15 cellular contexts compared by ENCODE assay signal in the genomic region with DNA sequence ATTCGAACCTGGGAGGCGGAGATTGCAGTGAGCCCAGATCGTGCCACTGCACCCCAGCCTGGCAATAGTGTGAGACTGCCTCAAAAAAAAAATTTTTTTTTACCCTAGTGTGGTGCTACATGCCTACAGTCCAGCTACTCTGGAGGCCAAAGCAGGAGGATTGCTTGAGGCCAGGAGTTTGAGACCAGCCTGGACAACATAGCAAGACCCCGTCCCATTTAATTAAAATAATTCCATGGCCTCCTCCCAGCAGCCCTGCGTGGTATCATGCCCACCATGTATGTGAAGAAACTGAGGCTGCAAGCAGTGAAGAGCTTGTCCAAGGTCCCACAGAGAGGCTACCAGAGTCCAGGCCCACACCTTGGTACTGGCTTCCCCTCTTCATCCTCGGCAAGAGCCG. TPM values are rescaled to one million over a fixed set of nuclear protein-coding genes. Genes with fewer than 3 reads are reported as not detected.
A peak's percentile ranks its signal among the peaks of the same experiment; 100 is the strongest.
DNase-seq lines count a peak whose midpoint lies in the region; ATAC-seq and TF ChIP-seq lines count a peak whose summit lies in the region.
"Had no signal": no experiment of that assay in that cellular context is flagged by ENCODE, and none has a peak within 500 bp of the region (broad histone marks: within the 10 kb centered on the region; RNA-seq: fewer than 3 reads in every experiment).

No MANE protein-coding gene starts in this region.

- peak overlapping the region in 9 of 11 experiments; percentile 42 to 85 (median 76); a peak in 17 of 22 replicates for H3K27ac ChIP-seq in BLaER1 treated with 17β-estradiol and CSF1 and Interleukin-3, amounts not matched to agents 10 nM and 100 nM
- peak overlapping the region; percentile 78 to 87 for H3K27ac ChIP-seq in prostate gland
- H3K27ac ChIP-seq: C4-2B, psoas muscle had no signal

- H3K79me2 ChIP-seq in Loucy (ENCODE audit: insufficient read depth, low read length), result peaks cover 9% of the 10 kb centered on the region; the same call in 1 of the 2 replicates

- no peaks in the 10 kb centered on the region for H3K27me3 Mint-ChIP-seq in MCF 10A (ENCODE audit: insufficient read depth, unreplicated experiment)

- peak overlapping the region; percentile 75 for H3K27ac Mint-ChIP-seq in MCF 10A (ENCODE audit: low read depth, unreplicated experiment)

- TF ChIP-seq POLR2A in prostate gland (IDR thresholded peaks at IDR 0.05) (no peak), erythroblast (IDR thresholded peaks at IDR 0.05; ENCODE audit: low read length) (no peak)

- no peaks in the 10 kb centered on the region for H3K9me3 Mint-ChIP-seq in MCF 10A (ENCODE audit: unreplicated experiment)

- peaks cover 0 to 58% (median 19%) of the 10 kb centered on the region in 11 experiments; a peak in 14 of 22 replicates for H4K20me1 ChIP-seq in BLaER1 treated with 17β-estradiol and CSF1 and Interleukin-3, amounts not matched to agents 10 nM and 100 nM
- H4K20me1 ChIP-seq in Loucy (ENCODE audit: insufficient read depth, low read length, poor library complexity, severe bottlenecking), result no peaks in the 10 kb centered on the region

- H3K27me3 ChIP-seq in BLaER1 treated with 17β-estradiol and CSF1 and Interleukin-3, amounts not matched to agents 10 nM and 100 nM, result no peaks in the 10 kb centered on the region
- H3K27me3 ChIP-seq in Loucy (ENCODE audit: insufficient read depth, low read length, poor library complexity, severe bottlenecking) (no peaks in the 10 kb centered on the region), prostate gland (replicated peaks; ENCODE audit: insufficient read depth) (no peaks in the 10 kb centered on the region)

- CTCF ChIA-PET in MCF 10A (lab: Yijun Ruan, JAX), result interaction anchor here (0.6 to 2.7 kb wide), 3 partner anchors 27 to 200 kb away, joined by 3 to 10 read pairs (median 5); no protein-coding TSS in a partner anchor

- peaks cover 39 to 71% (median 65%) of the 10 kb centered on the region in 10 experiments for H3K4me1 ChIP-seq in BLaER1 treated with 17β-estradiol and CSF1 and Interleukin-3, amounts not matched to agents 10 nM and 100 nM
- peaks cover 32% of the 10 kb centered on the region for H3K4me1 ChIP-seq in Loucy (ENCODE audit: insufficient read depth, low read length, poor library complexity, severe bottlenecking)
- H3K4me1 ChIP-seq in prostate gland (replicated peaks), result peaks cover 4% of the 10 kb centered on the region
- H3K4me1 ChIP-seq: psoas muscle had no signal

- no peaks in the 10 kb centered on the region for H3F3A ChIP-seq in Loucy (ENCODE audit: low read depth)

- intact Hi-C loops in MCF 10A (cut with micrococcal nuclease), result no loop called here
- intact Hi-C loops in prostate gland (cut with DNase I), result no loop called here

- no peak overlapping the region for H3K4me3 Mint-ChIP-seq in MCF 10A (ENCODE audit: unreplicated experiment)

- no peak overlapping the region for H3K4me3 ChIP-seq in BLaER1 treated with 17β-estradiol and CSF1 and Interleukin-3, amounts not matched to agents 10 nM and 100 nM
- H3K4me3 ChIP-seq in Loucy (ENCODE audit: low read length, poor library complexity, severe bottlenecking) (no peak overlapping the region), prostate gland (no peak overlapping the region)
- H3K4me3 ChIP-seq: psoas muscle had no signal

- peak overlapping the region in 10 of 11 experiments; percentile 67 to 90 (median 84); a peak in 19 of 22 replicates for H3K4me2 ChIP-seq in BLaER1 treated with 17β-estradiol and CSF1 and Interleukin-3, amounts not matched to agents 10 nM and 100 nM
- H3K4me2 ChIP-seq in Loucy (ENCODE audit: low read depth, low read length, poor library complexity, severe bottlenecking), result no peak overlapping the region

- H3K9ac ChIP-seq in BLaER1 treated with 17β-estradiol and CSF1 and Interleukin-3, amounts not matched to agents 10 nM and 100 nM, result peak overlapping the region in 10 of 11 experiments; percentile 39 to 73 (median 62); a peak in 11 of 22 replicates
- peak overlapping the region; percentile 46 for H3K9ac ChIP-seq in Loucy (ENCODE audit: low read depth, low read length, poor library complexity, severe bottlenecking)

- DNase-seq in MCF 10A (ENCODE audit: unreplicated experiment) (no peak), prostate gland (ENCODE audit: low spot score) (no peak), erythroblast (lab: John Stamatoyannopoulos, UW) (no peak), C1 segment of cervical spinal cord (lab: John Stamatoyannopoulos, UW) (no peak), NCI-H1694 (lab: John Stamatoyannopoulos, UW) (no peak)
- DNase-seq: activated CD8-positive, alpha-beta memory T cell treated with anti-CD3 and anti-CD28 coated beads, Interleukin-2, amount 50 U/mL, for 4 hours; IMR-90; NCI-H1417; NCI-H510A; psoas muscle; stimulated activated CD8-positive, alpha-beta memory T cell treated with anti-CD3 and anti-CD28 coated beads, Interleukin-4, amount 100 ng/mL, for 48 hours had no signal

- WGBS in prostate gland, result 88% methylated on average over 7 of the region's 7 CpGs

- peaks cover 13 to 37% (median 25%) of the 10 kb centered on the region in 11 experiments; a peak in 21 of 22 replicates for H3K36me3 ChIP-seq in BLaER1 treated with 17β-estradiol and CSF1 and Interleukin-3, amounts not matched to agents 10 nM and 100 nM
- H3K36me3 ChIP-seq in Loucy (ENCODE audit: insufficient read depth, low read length) (no peaks in the 10 kb centered on the region), prostate gland (no peaks in the 10 kb centered on the region)

- ATAC-seq in HG02840 (IDR thresholded peaks at IDR 0.05; ENCODE audit: low FRiP score, unreplicated experiment), result no peak

- no peak for TF ChIP-seq CTCF in Loucy (conservative IDR thresholded peaks at IDR 0.05; ENCODE audit: low read length)
- TF ChIP-seq CTCF in MCF 10A (IDR thresholded peaks at IDR 0.05; ENCODE audit: unreplicated experiment), result no peak
- TF ChIP-seq CTCF in prostate gland (IDR thresholded peaks at IDR 0.05), result no peak

- peaks cover 24% of the 10 kb centered on the region for H3K36me3 Mint-ChIP-seq in MCF 10A (ENCODE audit: insufficient read depth, unreplicated experiment)

- POLR2A ChIA-PET in MCF 10A (lab: Yijun Ruan, JAX), result interaction anchor here (0.8 to 4.8 kb wide), 3 partner anchors 9 to 217 kb away, joined by 3 to 40 read pairs (median 26); a partner anchor contains a TSS

- peaks cover 28% of the 10 kb centered on the region for H3K4me1 Mint-ChIP-seq in MCF 10A (ENCODE audit: insufficient read depth, unreplicated experiment)

- no peak overlapping the region for H2AFZ ChIP-seq in Loucy (ENCODE audit: low read length)

- no TSS peak for BruUV-seq in MCF 10A (replicated peaks; lab: Mats Ljungman, UMichigan)

- no peaks in the 10 kb centered on the region for H3K9me2 ChIP-seq in Loucy (replicated peaks; ENCODE audit: low read depth, low read length)

- no peaks in the 10 kb centered on the region for H3K9me3 ChIP-seq in BLaER1 treated with 17β-estradiol and CSF1 and Interleukin-3, amounts not matched to agents 10 nM and 100 nM (replicated peaks in 1 of 11)
- no peaks in the 10 kb centered on the region for H3K9me3 ChIP-seq in Loucy (ENCODE audit: insufficient read depth, low read depth, low read length)
- no peaks in the 10 kb centered on the region for H3K9me3 ChIP-seq in prostate gland
- H3K9me3 ChIP-seq: psoas muscle had no signal

RNA-seq across cellular contexts. Expression of a gene that starts 19.4 kb away (rescaled TPM):
- 0.70 and 2.0 TPM in 2 replicates for total RNA-seq in MCF 10A (2022)
- 10 to 100 TPM; 36.4 to 50.9 TPM for total RNA-seq in prostate gland

RNA-seq across cellular contexts. Expression of a gene that starts 19.4 kb away (rescaled TPM):
- total RNA-seq in MCF 10A (2022) (30.9 and 31.6 TPM in 2 replicates), prostate gland (10 to 100 TPM; 78.2 to 78.8 TPM)

RNA-seq across cellular contexts. Expression of a gene that starts 19.6 kb away (rescaled TPM):
- total RNA-seq in MCF 10A (2022) (3.8 and 5.7 TPM in 2 replicates), prostate gland (10 to 100 TPM; 13.1 to 24.1 TPM)

RNA-seq across cellular contexts. Expression of a gene that starts 46.0 kb away (rescaled TPM):
- total RNA-seq in MCF 10A (2022) (12.0 and 16.9 TPM in 2 replicates), prostate gland (10 to 100 TPM; 26.6 to 27.3 TPM)

RNA-seq across cellular contexts. Expression of a gene that starts 46.1 kb away (rescaled TPM):
- total RNA-seq in MCF 10A (2022) (47.3 and 54.9 TPM in 2 replicates), prostate gland (10 to 100 TPM; 34.6 to 88.6 TPM)

Comparison
In these comparisons a context has a peak if more than half of its experiments do, and no peak if none do; other contexts are left out.
1. RNA of a gene that starts 19.4 kb away (total RNA-seq): 36.4 to 50.9 TPM in prostate gland; 0.70 to 2.0 TPM in MCF 10A; every median in the first group is over 10 times any median in the second.